ENCODE assay signal across 25 cellular contexts in the genomic region with DNA sequence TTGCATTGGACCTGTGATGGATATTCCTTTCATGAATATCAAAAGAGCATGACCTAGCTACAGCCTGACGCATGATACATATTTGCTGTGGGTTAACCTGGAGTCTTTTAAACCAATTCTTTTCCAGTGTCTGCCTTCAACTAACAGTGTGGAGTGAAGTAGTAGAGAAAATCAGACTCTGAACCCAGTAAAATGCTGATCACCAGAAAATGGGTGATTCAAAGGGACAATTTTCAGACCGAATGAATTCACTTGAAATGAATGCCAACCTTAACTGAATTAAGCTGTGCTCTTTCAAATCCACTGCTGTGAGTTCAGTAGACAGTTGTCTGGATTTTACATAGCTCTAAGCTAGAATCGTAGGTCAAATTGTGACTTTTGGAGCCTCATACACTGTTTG.
DNase-seq lines count a peak whose midpoint lies in the region; ATAC-seq and TF ChIP-seq lines count a peak whose summit lies in the region.
"Had no signal": no experiment of that assay in that cellular context is flagged by ENCODE, and none has a peak within 500 bp of the region (broad histone marks: within the 10 kb centered on the region; RNA-seq: fewer than 3 reads in every experiment).

No MANE protein-coding gene starts in this region.

- no peak for DNase-seq in breast epithelium (ENCODE audit: low spot score in 2 of 2)
- DNase-seq in mammary epithelial cell: no peak
- no peak for DNase-seq in activated B cell treated with CpG ODN at 0.5 μM for 24 hours
- no peak for DNase-seq in right lobe of liver
- peak; percentile 35 for DNase-seq in superior temporal gyrus (ENCODE audit: extremely low spot score)
- DNase-seq in NCI-H82 treated with DMSO at 0.1 percent for 48 hours (lab: John Stamatoyannopoulos, UW; ENCODE audit: unreplicated experiment): no peak
- no peak for DNase-seq in activated CD4-positive, alpha-beta T cell treated with anti-CD3 and anti-CD28 coated beads, Interleukin-2, amount 50 U/mL, for 4 hours
- DNase-seq: activated CD4-positive, alpha-beta memory T cell treated with anti-CD3 and anti-CD28 coated beads, Interleukin-2, amount 10 ng/mL, durations not matched to agents 7 days and 5 days; activated CD4-positive, CD25-positive, alpha-beta regulatory T cell treated with anti-CD3 and anti-CD28 coated beads, Interleukin-2, amount 50 U/mL, for 72 hours; activated naive CD4-positive, alpha-beta T cell treated with anti-CD3 and anti-CD28 coated beads, Interleukin-2, amount 50 U/mL, for 16 hours; amygdala; CD4-positive, alpha-beta memory T cell; islet precursor cell; NCI-H1092; NCI-H187 treated with DMSO at 0.1 percent for 48 hours; NCI-H526; posterior cingulate gyrus; sigmoid colon; stimulated activated naive CD4-positive, alpha-beta T cell treated with Interleukin-2 at 50 U/mL for 16 hours; tibial artery had no signal

- TF ChIP-seq POLR2A in breast epithelium (IDR thresholded peaks at IDR 0.05): no peak
- TF ChIP-seq POLR2A in right lobe of liver (IDR thresholded peaks at IDR 0.05): no peak

- H3K36me3 ChIP-seq in breast epithelium (no peaks in the 10 kb centered on the region), mammary epithelial cell (ENCODE audit: insufficient read depth, low read length) (no peaks in the 10 kb centered on the region), right lobe of liver (no peaks in the 10 kb centered on the region)
- H3K36me3 ChIP-seq: sigmoid colon, tibial artery had no signal

- H3K36me3 Mint-ChIP-seq in activated B cell treated with CpG ODN at 0.5 μM for 24 hours (ENCODE audit: low read depth): peaks cover 36% of the 10 kb centered on the region
- H3K36me3 Mint-ChIP-seq: CD4-positive, alpha-beta memory T cell had no signal

- H3K9ac ChIP-seq in mammary epithelial cell (ENCODE audit: insufficient read depth, low read length): no peak overlapping the region

- H3K4me1 Mint-ChIP-seq in activated B cell treated with CpG ODN at 0.5 μM for 24 hours: peaks cover 87% of the 10 kb centered on the region
- H3K4me1 Mint-ChIP-seq: activated CD4-positive, alpha-beta memory T cell treated with anti-CD3 and anti-CD28 coated beads, Interleukin-2, amount 10 ng/mL, durations not matched to agents 7 days and 5 days; activated T-helper 17 cell treated with anti-CD3 and anti-CD28 coated beads, Interleukin-2, amount 50 U/mL, for 72 hours; CD4-positive, alpha-beta memory T cell; central memory CD8-positive, alpha-beta T cell had no signal

- H3K9me3 ChIP-seq in breast epithelium (no peaks in the 10 kb centered on the region), mammary epithelial cell (replicated peaks; ENCODE audit: insufficient read depth, low read length) (no peaks in the 10 kb centered on the region), right lobe of liver (no peaks in the 10 kb centered on the region)
- H3K9me3 ChIP-seq: sigmoid colon, tibial artery had no signal

- H3K4me3 Mint-ChIP-seq in activated B cell treated with CpG ODN at 0.5 μM for 24 hours: no peak overlapping the region
- H3K4me3 Mint-ChIP-seq: activated CD4-positive, alpha-beta memory T cell treated with anti-CD3 and anti-CD28 coated beads, Interleukin-2, amount 10 ng/mL, durations not matched to agents 7 days and 5 days; activated T-helper 17 cell treated with anti-CD3 and anti-CD28 coated beads, Interleukin-2, amount 50 U/mL, for 72 hours; CD4-positive, alpha-beta memory T cell; central memory CD8-positive, alpha-beta T cell; neural crest cell had no signal

- 65% methylated on average over 3 of the region's 3 CpGs for WGBS in mammary epithelial cell (ENCODE audit: low coverage, missing lambda C conversion rate)
- WGBS in right lobe of liver (ENCODE audit: insufficient coverage, low coverage, low lambda C conversion rate, missing lambda C conversion rate): 29% methylated on average over 3 of the region's 3 CpGs

- H2AFZ ChIP-seq in mammary epithelial cell (ENCODE audit: low read depth, low read length): no peak overlapping the region

- peaks cover 12% of the 10 kb centered on the region for H3K79me2 ChIP-seq in mammary epithelial cell (ENCODE audit: insufficient read depth, low read length)

- H3K27ac Mint-ChIP-seq in activated B cell treated with CpG ODN at 0.5 μM for 24 hours: peak overlapping the region; percentile 57
- H3K27ac Mint-ChIP-seq: activated CD4-positive, alpha-beta memory T cell treated with anti-CD3 and anti-CD28 coated beads, Interleukin-2, amount 10 ng/mL, durations not matched to agents 7 days and 5 days; activated T-helper 17 cell treated with anti-CD3 and anti-CD28 coated beads, Interleukin-2, amount 50 U/mL, for 72 hours; CD4-positive, alpha-beta memory T cell had no signal

- in situ Hi-C loops in mammary epithelial cell (cut with MboI; ENCODE audit: low sequenced_read_pairs in 2 of 2): no loop called here

- peaks cover 1% of the 10 kb centered on the region for H3K9me3 Mint-ChIP-seq in activated B cell treated with CpG ODN at 0.5 μM for 24 hours
- H3K9me3 Mint-ChIP-seq: activated CD4-positive, alpha-beta memory T cell treated with anti-CD3 and anti-CD28 coated beads, Interleukin-2, amount 10 ng/mL, durations not matched to agents 7 days and 5 days; activated T-helper 17 cell treated with anti-CD3 and anti-CD28 coated beads, Interleukin-2, amount 50 U/mL, for 72 hours; neural crest cell had no signal

- dilution Hi-C loops in mammary epithelial cell (cut with HindIII; ENCODE audit: low sequenced_read_pairs): no loop called here

- H3K4me2 ChIP-seq in mammary epithelial cell (ENCODE audit: insufficient read depth, low read depth, low read length): no peak overlapping the region

- CTCF ChIA-PET in mammary epithelial cell (lab: Charles Lee; ENCODE audit: low non-redundant PET): no interaction called here
- CTCF ChIA-PET in activated B cell treated with CpG ODN at 0.5 μM for 24 hours (lab: Charles Lee): interaction anchor here (2.8 kb wide), 1 partner anchor 10 kb away, joined by 11 read pairs; no protein-coding TSS in a partner anchor

- H4K20me1 ChIP-seq in mammary epithelial cell (ENCODE audit: insufficient read depth, low read length): no peaks in the 10 kb centered on the region

- POLR2A ChIA-PET in activated B cell treated with CpG ODN at 0.5 μM for 24 hours (lab: Charles Lee): interaction anchor here (3.9 kb wide), 1 partner anchor 9 kb away, joined by 15 read pairs; no protein-coding TSS in a partner anchor

- no peaks in the 10 kb centered on the region for H3K27me3 Mint-ChIP-seq in activated B cell treated with CpG ODN at 0.5 μM for 24 hours
- H3K27me3 Mint-ChIP-seq: activated CD4-positive, alpha-beta memory T cell treated with anti-CD3 and anti-CD28 coated beads, Interleukin-2, amount 10 ng/mL, durations not matched to agents 7 days and 5 days; activated T-helper 17 cell treated with anti-CD3 and anti-CD28 coated beads, Interleukin-2, amount 50 U/mL, for 72 hours; CD4-positive, alpha-beta memory T cell; central memory CD8-positive, alpha-beta T cell had no signal

- TF ChIP-seq CTCF in breast epithelium (IDR thresholded peaks at IDR 0.05) (no peak), mammary epithelial cell (conservative IDR thresholded peaks at IDR 0.05 in 1 of 2, IDR thresholded peaks at IDR 0.05 in 1 of 2; ENCODE audit: extremely low read depth in 1 of 2, insufficient read depth in 1 of 2, low read depth in 1 of 2, low read length in 2 of 2) (no peak), activated B cell treated with CpG ODN at 0.5 μM for 24 hours (IDR thresholded peaks at IDR 0.05) (no peak), right lobe of liver (IDR thresholded peaks at IDR 0.05) (no peak)

- no peak overlapping the region for H3K4me3 ChIP-seq in breast epithelium
- no peak overlapping the region for H3K4me3 ChIP-seq in mammary epithelial cell (replicated peaks in 1 of 3; ENCODE audit: insufficient read depth in 1 of 3, low read depth in 2 of 3, low read length in 3 of 3)
- no peak overlapping the region for H3K4me3 ChIP-seq in right lobe of liver
- H3K4me3 ChIP-seq: lung, sigmoid colon, tibial artery had no signal

- no peak for ATAC-seq in activated B cell treated with CpG ODN at 0.5 μM for 24 hours (ENCODE audit: low read depth)
- ATAC-seq in right lobe of liver: peak; percentile 4 to 18 (median 18)
- ATAC-seq in HG03521 (IDR thresholded peaks at IDR 0.05; ENCODE audit: unreplicated experiment): no peak
- ATAC-seq: activated T-helper 17 cell treated with anti-CD3 and anti-CD28 coated beads, Interleukin-2, amount 50 U/mL, for 72 hours had no signal

- H3K4me1 ChIP-seq in breast epithelium (peaks cover 0 to 5% of the 10 kb centered on the region in 2 donors), mammary epithelial cell (ENCODE audit: insufficient read depth, low read length) (peaks cover 20% of the 10 kb centered on the region), right lobe of liver (peaks cover 0 to 57% (median 24%) of the 10 kb centered on the region in 4 donors)

- H3K27ac ChIP-seq in breast epithelium: peak overlapping the region; percentile 15 to 34
- H3K27ac ChIP-seq in mammary epithelial cell (ENCODE audit: insufficient read depth, low read depth, low read length): no peak overlapping the region
- peak overlapping the region; percentile 25 to 91 (median 84) for H3K27ac ChIP-seq in right lobe of liver
- H3K27ac ChIP-seq: sigmoid colon had no signal

- intact Hi-C loops in breast epithelium (cut with DNase I; ENCODE audit: low total_unique reads): no loop called here
- intact Hi-C loops in mammary epithelial cell (cut with micrococcal nuclease): no loop called here
- intact Hi-C loops in activated B cell treated with CpG ODN at 0.5 μM for 24 hours (cut with micrococcal nuclease): loop anchor here (1.0 kb wide), 1 partner anchor 9 kb away; no protein-coding TSS in a partner anchor
- intact Hi-C loops in right lobe of liver (cut with DNase I): no loop called here

- H3K27me3 ChIP-seq in breast epithelium (no peaks in the 10 kb centered on the region), mammary epithelial cell (ENCODE audit: insufficient read depth, low read length) (no peaks in the 10 kb centered on the region), right lobe of liver (no peaks in the 10 kb centered on the region)
- H3K27me3 ChIP-seq: sigmoid colon, tibial artery had no signal

- BruUV-seq in mammary epithelial cell (replicated peaks; lab: Mats Ljungman, UMichigan): no TSS peak

Comparison
In these comparisons a context has a peak if more than half of its experiments do, and no peak if none do; other contexts are left out.
1. ATAC-seq: peak in right lobe of liver (4 of 4); none in activated B cell treated with CpG ODN at 0.5 μM for 24 hours (single experiment) and HG03521 (single experiment).